ENCODE assay signal across 1 cellular context in the genomic region with DNA sequence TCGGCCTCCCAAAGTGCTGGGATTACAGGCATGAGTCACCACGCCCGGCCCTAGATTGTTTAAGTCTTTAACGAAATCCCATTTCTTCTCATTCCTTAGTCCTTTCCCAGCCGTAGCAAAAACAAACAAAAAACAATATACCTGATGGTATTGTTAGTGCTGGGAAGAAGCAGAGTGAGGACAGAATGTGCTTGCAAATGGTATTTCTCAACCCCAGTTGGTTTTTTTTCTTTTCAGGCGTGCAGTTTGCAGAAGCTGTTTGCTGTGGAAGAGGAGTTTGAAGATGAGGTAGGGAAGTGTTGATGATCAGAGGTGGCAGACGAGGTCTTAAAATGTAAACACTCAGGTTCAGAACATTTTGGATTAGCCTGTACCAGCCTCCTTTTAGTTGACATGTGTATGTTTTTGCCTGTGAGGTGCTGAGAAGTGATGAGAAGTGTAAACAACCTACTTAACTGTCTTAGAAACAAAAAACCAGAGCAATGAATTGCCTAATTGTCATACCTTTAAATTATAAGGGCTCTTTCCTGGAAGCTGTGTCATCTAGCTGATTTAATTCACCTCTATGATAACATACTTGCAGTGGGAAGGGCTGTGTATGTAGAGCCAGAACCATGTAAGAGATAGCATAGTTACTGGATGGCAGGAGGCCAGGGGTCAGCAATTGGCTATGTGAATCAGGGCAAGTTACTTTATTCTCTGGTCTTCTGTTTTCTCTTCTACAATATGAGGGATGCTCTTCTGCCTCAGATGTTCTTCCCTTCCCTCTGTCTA.
TF ChIP-seq lines count a peak whose summit lies in the region.

No MANE protein-coding gene starts in this region.

TF ChIP-seq in K562, 482 proteins besides CTCF, POLR2A, EP300 and RAD21:
- TF ChIP-seq XRCC5 (IDR thresholded peaks at IDR 0.05; ENCODE audit: low read depth, low read length) (no peak), KDM1A (IDR thresholded peaks at IDR 0.05) (peak; percentile 19 to 22; a peak in 1 of 4 replicates), ILF3 (IDR thresholded peaks at IDR 0.05; ENCODE audit: borderline replicate concordance) (no peak)
- TF ChIP-seq, protein P1, sequence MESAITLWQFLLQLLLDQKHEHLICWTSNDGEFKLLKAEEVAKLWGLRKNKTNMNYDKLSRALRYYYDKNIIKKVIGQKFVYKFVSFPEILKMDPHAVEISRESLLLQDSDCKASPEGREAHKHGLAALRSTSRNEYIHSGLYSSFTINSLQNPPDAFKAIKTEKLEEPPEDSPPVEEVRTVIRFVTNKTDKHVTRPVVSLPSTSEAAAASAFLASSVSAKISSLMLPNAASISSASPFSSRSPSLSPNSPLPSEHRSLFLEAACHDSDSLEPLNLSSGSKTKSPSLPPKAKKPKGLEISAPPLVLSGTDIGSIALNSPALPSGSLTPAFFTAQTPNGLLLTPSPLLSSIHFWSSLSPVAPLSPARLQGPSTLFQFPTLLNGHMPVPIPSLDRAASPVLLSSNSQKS (CRISPR knock-in tag; IDR thresholded peaks at IDR 0.05), result no peak
